Comparison of ENCODE assay signal across 40 cellular contexts in the genomic region with DNA sequence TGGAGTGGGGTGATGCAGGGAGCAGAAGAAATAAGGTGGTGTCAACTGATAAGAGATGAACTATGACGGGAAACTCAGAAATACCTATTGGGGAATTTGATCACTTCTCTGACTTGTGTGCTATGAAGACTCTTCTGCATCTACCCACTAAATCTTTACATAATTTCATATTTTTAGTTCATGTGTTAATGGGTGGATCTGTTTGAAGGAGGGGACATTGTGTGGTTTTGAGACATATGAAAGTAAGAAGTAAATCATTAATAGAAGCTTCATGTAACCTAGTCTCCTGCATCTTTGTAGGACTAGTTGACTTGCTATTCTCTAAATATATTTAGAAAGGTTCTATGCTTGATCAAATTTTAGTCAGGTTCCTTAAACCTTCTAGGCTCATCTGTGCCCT.
"Had no signal": no experiment of that assay in that cellular context is flagged by ENCODE, and none has a peak within 500 bp of the region (broad histone marks: within the 10 kb centered on the region; RNA-seq: fewer than 3 reads in every experiment).

No MANE protein-coding gene starts in this region.

- H3K36me3 Mint-ChIP-seq: activated naive CD4-positive, alpha-beta T cell treated with anti-CD3 and anti-CD28 coated beads, Interleukin-2, amount 10 ng/mL, durations not matched to agents 7 days and 5 days; activated naive CD4-positive, alpha-beta T cell treated with anti-CD3 and anti-CD28 coated beads, Interleukin-2, amount 50 U/mL, for 24 hours; activated naive CD4-positive, alpha-beta T cell treated with anti-CD3 and anti-CD28 coated beads, Interleukin-2, amount 50 U/mL, for 72 hours; activated naive CD8-positive, alpha-beta T cell; activated naive CD8-positive, alpha-beta T cell treated with anti-CD3 and anti-CD28 coated beads for 36 hours; activated naive CD8-positive, alpha-beta T cell treated with anti-CD3 and anti-CD28 coated beads, Interleukin-2, amount 10 ng/mL, durations not matched to agents 7 days and 5 days; brain had no signal

- H3K27me3 ChIP-seq: adrenal gland, ascending aorta, body of pancreas, brain microvascular endothelial cell, breast epithelium had no signal

- H3K4me1 ChIP-seq: adrenal gland, ascending aorta, body of pancreas, breast epithelium had no signal

- DNase-seq: activated effector memory CD4-positive, alpha-beta T cell treated with anti-CD3 and anti-CD28 coated beads, Interleukin-2, amount 50 U/mL, for 16 hours; activated effector memory CD4-positive, alpha-beta T cell treated with Interleukin-2 at 50 U/mL for 16 hours; activated gamma-delta T cell; activated gamma-delta T cell treated with Interleukin-2 at 50 U/mL for 16 hours; activated naive CD4-positive, alpha-beta T cell; activated naive CD4-positive, alpha-beta T cell treated with anti-CD3 and anti-CD28 coated beads for 36 hours; activated naive CD4-positive, alpha-beta T cell treated with anti-CD3 and anti-CD28 coated beads, Interleukin-2, amount 10 ng/mL, durations not matched to agents 7 days and 5 days; activated naive CD4-positive, alpha-beta T cell treated with anti-CD3 and anti-CD28 coated beads, Interleukin-2, amount 50 U/mL, for 16 hours; activated naive CD4-positive, alpha-beta T cell treated with Interleukin-2 at 50 U/mL for 16 hours; activated naive CD8-positive, alpha-beta T cell treated with anti-CD3 and anti-CD28 coated beads for 36 hours; activated naive CD8-positive, alpha-beta T cell treated with anti-CD3 and anti-CD28 coated beads, Interleukin-2, amount 10 ng/mL, durations not matched to agents 7 days and 5 days; activated naive CD8-positive, alpha-beta T cell treated with anti-CD3 and anti-CD28 coated beads, Interleukin-2, amount 50 U/mL, for 24 hours; activated T-cell treated with anti-CD3 and anti-CD28 coated beads, Interleukin-2, amount 50 U/mL, for 1 hour; activated T-cell treated with anti-CD3 and anti-CD28 coated beads, Interleukin-2, amount 50 U/mL, for 24 hours; activated T-cell treated with anti-CD3 and anti-CD28 coated beads, Interleukin-2, amount 50 U/mL, for 4 hours; activated T-cell treated with anti-CD3 and anti-CD28 coated beads, Interleukin-2, amount 50 U/mL, for 48 hours; activated T-cell treated with anti-CD3 and anti-CD28 coated beads, Interleukin-2, amount 50 U/mL, for 72 hours; adrenal gland; amniotic stem cell; amygdala; anterior cingulate cortex; aorta; body of pancreas; brain microvascular endothelial cell; caudate nucleus; central memory CD4-positive, alpha-beta T cell; cerebellar nuclear complex had no signal

- FAIRE-seq: astrocyte, bronchial epithelial cell had no signal

- ATAC-seq: activated naive CD4-positive, alpha-beta T cell treated with anti-CD3 and anti-CD28 coated beads, Interleukin-2, amount 50 U/mL, for 72 hours; activated naive CD8-positive, alpha-beta T cell treated with anti-CD3 and anti-CD28 coated beads, Interleukin-2, amount 50 U/mL, for 24 hours; activated T-cell treated with anti-CD3 and anti-CD28 coated beads, Interleukin-2, amount 50 U/mL, for 4 hours; activated T-cell treated with anti-CD3 and anti-CD28 coated beads, Interleukin-2, amount 50 U/mL, for 72 hours; activated T-helper 17 cell treated with anti-CD3 and anti-CD28 coated beads, Interleukin-2, amount 50 U/mL, for 72 hours; body of pancreas had no signal

- H3K9me3 Mint-ChIP-seq: activated naive CD4-positive, alpha-beta T cell treated with anti-CD3 and anti-CD28 coated beads, Interleukin-2, amount 10 ng/mL, durations not matched to agents 7 days and 5 days; activated naive CD4-positive, alpha-beta T cell treated with anti-CD3 and anti-CD28 coated beads, Interleukin-2, amount 50 U/mL, for 24 hours; activated naive CD8-positive, alpha-beta T cell treated with anti-CD3 and anti-CD28 coated beads for 36 hours; activated naive CD8-positive, alpha-beta T cell treated with anti-CD3 and anti-CD28 coated beads, Interleukin-2, amount 50 U/mL, for 24 hours; activated T-cell treated with anti-CD3 and anti-CD28 coated beads, Interleukin-2, amount 50 U/mL, for 4 hours; activated T-helper 1 cell treated with anti-CD3 and anti-CD28 coated beads, Interleukin-12 subunit alpha, Interleukin-12 subunit beta, Interleukin-2, Interleukin-4 antibody, amounts not matched to agents 30 ng/mL and 10 ng/mL and 1 ng/mL, durations not matched to agents 14 hours and 24 hours and 36 hours; activated T-helper 17 cell treated with anti-CD3 and anti-CD28 coated beads, Interleukin-2, amount 50 U/mL, for 72 hours; brain had no signal

- H3K4me3 ChIP-seq: adrenal gland, ascending aorta, body of pancreas, breast epithelium, cardiac muscle cell had no signal

- H3K4me1 Mint-ChIP-seq: activated naive CD4-positive, alpha-beta T cell treated with anti-CD3 and anti-CD28 coated beads, Interleukin-2, amount 10 ng/mL, durations not matched to agents 7 days and 5 days; activated naive CD4-positive, alpha-beta T cell treated with anti-CD3 and anti-CD28 coated beads, Interleukin-2, amount 50 U/mL, for 24 hours; activated naive CD8-positive, alpha-beta T cell treated with anti-CD3 and anti-CD28 coated beads for 36 hours; activated naive CD8-positive, alpha-beta T cell treated with anti-CD3 and anti-CD28 coated beads, Interleukin-2, amount 10 ng/mL, durations not matched to agents 7 days and 5 days; activated naive CD8-positive, alpha-beta T cell treated with anti-CD3 and anti-CD28 coated beads, Interleukin-2, amount 50 U/mL, for 24 hours; activated T-helper 17 cell treated with anti-CD3 and anti-CD28 coated beads, Interleukin-2, amount 50 U/mL, for 72 hours; central memory CD8-positive, alpha-beta T cell had no signal

- H3K36me3 ChIP-seq: adrenal gland, ascending aorta, brain microvascular endothelial cell, breast epithelium, cardiac muscle cell had no signal

- H3K27ac Mint-ChIP-seq: activated naive CD4-positive, alpha-beta T cell treated with anti-CD3 and anti-CD28 coated beads for 36 hours; activated naive CD4-positive, alpha-beta T cell treated with anti-CD3 and anti-CD28 coated beads, Interleukin-2, amount 10 ng/mL, durations not matched to agents 7 days and 5 days; activated naive CD4-positive, alpha-beta T cell treated with anti-CD3 and anti-CD28 coated beads, Interleukin-2, amount 50 U/mL, for 24 hours; activated naive CD4-positive, alpha-beta T cell treated with anti-CD3 and anti-CD28 coated beads, Interleukin-2, amount 50 U/mL, for 72 hours; activated naive CD8-positive, alpha-beta T cell; activated naive CD8-positive, alpha-beta T cell treated with anti-CD3 and anti-CD28 coated beads for 36 hours; activated naive CD8-positive, alpha-beta T cell treated with anti-CD3 and anti-CD28 coated beads, Interleukin-2, amount 10 ng/mL, durations not matched to agents 7 days and 5 days; activated naive CD8-positive, alpha-beta T cell treated with anti-CD3 and anti-CD28 coated beads, Interleukin-2, amount 50 U/mL, for 24 hours; activated T-cell treated with anti-CD3 and anti-CD28 coated beads, Interleukin-2, amount 50 U/mL, for 24 hours; activated T-cell treated with anti-CD3 and anti-CD28 coated beads, Interleukin-2, amount 50 U/mL, for 72 hours; activated T-helper 1 cell treated with anti-CD3 and anti-CD28 coated beads, Interleukin-12 subunit alpha, Interleukin-12 subunit beta, Interleukin-2, Interleukin-4 antibody, amounts not matched to agents 30 ng/mL and 10 ng/mL and 1 ng/mL, durations not matched to agents 14 hours and 24 hours and 36 hours; activated T-helper 17 cell treated with anti-CD3 and anti-CD28 coated beads, Interleukin-2, amount 50 U/mL, for 72 hours; activated T-helper 2 cell treated with anti-CD3 and anti-CD28 coated beads, Interferon-gamma antibody, Interleukin-2, Interleukin-4, amounts not matched to agents 10 μg/mL and 5 μg/mL and 100 μg/mL, durations not matched to agents 14 hours and 24 hours and 36 hours; brain had no signal

- H3K9me3 ChIP-seq: adrenal gland, ascending aorta, body of pancreas, breast epithelium had no signal

- H3K4me3 Mint-ChIP-seq: activated naive CD4-positive, alpha-beta T cell treated with anti-CD3 and anti-CD28 coated beads for 36 hours; activated naive CD4-positive, alpha-beta T cell treated with anti-CD3 and anti-CD28 coated beads, Interleukin-2, amount 10 ng/mL, durations not matched to agents 7 days and 5 days; activated naive CD4-positive, alpha-beta T cell treated with anti-CD3 and anti-CD28 coated beads, Interleukin-2, amount 50 U/mL, for 24 hours; activated naive CD8-positive, alpha-beta T cell; activated naive CD8-positive, alpha-beta T cell treated with anti-CD3 and anti-CD28 coated beads for 36 hours; activated naive CD8-positive, alpha-beta T cell treated with anti-CD3 and anti-CD28 coated beads, Interleukin-2, amount 10 ng/mL, durations not matched to agents 7 days and 5 days; activated naive CD8-positive, alpha-beta T cell treated with anti-CD3 and anti-CD28 coated beads, Interleukin-2, amount 50 U/mL, for 24 hours; activated T-cell treated with anti-CD3 and anti-CD28 coated beads, Interleukin-2, amount 50 U/mL, for 24 hours; activated T-cell treated with anti-CD3 and anti-CD28 coated beads, Interleukin-2, amount 50 U/mL, for 4 hours; activated T-cell treated with anti-CD3 and anti-CD28 coated beads, Interleukin-2, amount 50 U/mL, for 72 hours; activated T-helper 1 cell treated with anti-CD3 and anti-CD28 coated beads, Interleukin-12 subunit alpha, Interleukin-12 subunit beta, Interleukin-2, Interleukin-4 antibody, amounts not matched to agents 30 ng/mL and 10 ng/mL and 1 ng/mL, durations not matched to agents 14 hours and 24 hours and 36 hours; activated T-helper 17 cell treated with anti-CD3 and anti-CD28 coated beads, Interleukin-2, amount 50 U/mL, for 72 hours; brain; central memory CD8-positive, alpha-beta T cell had no signal

- H3K27me3 Mint-ChIP-seq: activated naive CD4-positive, alpha-beta T cell treated with anti-CD3 and anti-CD28 coated beads, Interleukin-2, amount 10 ng/mL, durations not matched to agents 7 days and 5 days; activated naive CD8-positive, alpha-beta T cell; activated naive CD8-positive, alpha-beta T cell treated with anti-CD3 and anti-CD28 coated beads for 36 hours; activated naive CD8-positive, alpha-beta T cell treated with anti-CD3 and anti-CD28 coated beads, Interleukin-2, amount 10 ng/mL, durations not matched to agents 7 days and 5 days; activated naive CD8-positive, alpha-beta T cell treated with anti-CD3 and anti-CD28 coated beads, Interleukin-2, amount 50 U/mL, for 24 hours; activated T-cell treated with anti-CD3 and anti-CD28 coated beads, Interleukin-2, amount 50 U/mL, for 24 hours; activated T-helper 17 cell treated with anti-CD3 and anti-CD28 coated beads, Interleukin-2, amount 50 U/mL, for 72 hours; central memory CD8-positive, alpha-beta T cell had no signal

- H3K27ac ChIP-seq: adrenal gland, ascending aorta, body of pancreas, brain microvascular endothelial cell, breast epithelium, cardiac muscle cell had no signal
